In the genomic region with DNA sequence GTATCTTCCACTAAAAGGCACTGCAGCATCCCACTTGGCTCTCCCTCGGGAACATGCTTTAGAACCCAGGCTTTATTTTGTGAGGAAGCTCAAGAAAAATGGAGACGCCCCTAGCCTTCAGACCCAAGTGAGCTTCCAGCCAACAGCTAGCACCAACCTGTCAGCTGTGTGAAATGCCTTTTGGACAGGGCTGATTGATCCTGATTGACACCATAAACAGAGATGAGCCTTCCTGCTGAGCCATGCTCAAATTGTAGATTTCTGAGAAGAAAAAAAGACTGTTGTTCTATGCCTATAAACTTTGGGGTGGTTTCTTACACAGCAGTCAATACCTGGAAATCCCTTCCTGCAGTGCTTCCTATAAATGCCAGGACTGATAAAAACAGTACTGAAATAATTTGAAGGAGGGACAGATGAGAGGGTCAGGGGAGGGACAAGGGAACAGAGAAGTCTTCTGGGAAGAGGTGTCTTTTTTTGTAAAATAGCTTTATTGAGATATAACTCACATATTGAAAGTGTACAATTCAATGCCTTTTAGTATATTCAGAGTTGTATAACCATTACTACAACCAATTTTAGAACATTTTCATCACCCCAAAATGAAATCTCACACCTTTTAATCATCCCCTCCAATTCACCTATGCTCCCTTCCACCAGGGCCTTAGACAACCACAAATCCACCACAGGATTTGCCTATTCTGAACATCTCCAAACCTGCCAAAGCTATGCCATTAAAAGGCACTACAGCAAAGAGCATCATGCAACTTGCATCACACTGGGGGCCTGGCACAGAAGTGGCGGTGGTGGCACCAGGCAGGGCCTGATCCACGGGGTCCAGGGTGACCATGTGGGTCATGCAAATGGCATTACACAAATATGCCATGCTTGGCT, we compare ENCODE assay signal across 1 cellular context.
A peak's percentile ranks its signal among the peaks of the same experiment; 100 is the strongest.
TF ChIP-seq lines count a peak whose summit lies in the region.

No MANE protein-coding gene starts in this region.

TF ChIP-seq in GM12878, 131 proteins besides CTCF, POLR2A, EP300 and RAD21:
- TF ChIP-seq JUND (IDR thresholded peaks at IDR 0.05; ENCODE audit: low read depth, low read length) = no peak
- TF ChIP-seq GABPA (IDR thresholded peaks at IDR 0.05; ENCODE audit: low read depth) = no peak
- TF ChIP-seq RUNX3 (IDR thresholded peaks at IDR 0.05; ENCODE audit: low read length) = peak; percentile 79
- TF ChIP-seq CBFB (IDR thresholded peaks at IDR 0.05; ENCODE audit: low read depth) = no peak
- no peak for TF ChIP-seq EZH2 (IDR thresholded peaks at IDR 0.05; ENCODE audit: borderline replicate concordance, control insufficient read depth, low read depth, low read length)
- TF ChIP-seq PBX3 (IDR thresholded peaks at IDR 0.05; ENCODE audit: insufficient replicate concordance, low read depth, low read length) = peak; percentile 22
- TF ChIP-seq CBX3 (IDR thresholded peaks at IDR 0.05; ENCODE audit: borderline replicate concordance, low read depth) = no peak
- TF ChIP-seq MTA2 (IDR thresholded peaks at IDR 0.05; ENCODE audit: low read depth) = peak; percentile 67; the same call in 1 of the 2 replicates
- TF ChIP-seq SREBF1 (IDR thresholded peaks at IDR 0.05; ENCODE audit: low read length) = no peak
- TF ChIP-seq SMC3 (IDR thresholded peaks at IDR 0.05; ENCODE audit: borderline replicate concordance, low read length) = no peak
- TF ChIP-seq, protein P1, sequence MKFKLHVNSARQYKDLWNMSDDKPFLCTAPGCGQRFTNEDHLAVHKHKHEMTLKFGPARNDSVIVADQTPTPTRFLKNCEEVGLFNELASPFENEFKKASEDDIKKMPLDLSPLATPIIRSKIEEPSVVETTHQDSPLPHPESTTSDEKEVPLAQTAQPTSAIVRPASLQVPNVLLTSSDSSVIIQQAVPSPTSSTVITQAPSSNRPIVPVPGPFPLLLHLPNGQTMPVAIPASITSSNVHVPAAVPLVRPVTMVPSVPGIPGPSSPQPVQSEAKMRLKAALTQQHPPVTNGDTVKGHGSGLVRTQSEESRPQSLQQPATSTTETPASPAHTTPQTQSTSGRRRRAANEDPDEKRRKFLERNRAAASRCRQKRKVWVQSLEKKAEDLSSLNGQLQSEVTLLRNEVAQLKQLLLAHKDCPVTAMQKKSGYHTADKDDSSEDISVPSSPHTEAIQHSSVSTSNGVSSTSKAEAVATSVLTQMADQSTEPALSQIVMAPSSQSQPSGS (IDR thresholded peaks at IDR 0.05; ENCODE audit: low read length) = no peak
- TF ChIP-seq, protein P2, sequence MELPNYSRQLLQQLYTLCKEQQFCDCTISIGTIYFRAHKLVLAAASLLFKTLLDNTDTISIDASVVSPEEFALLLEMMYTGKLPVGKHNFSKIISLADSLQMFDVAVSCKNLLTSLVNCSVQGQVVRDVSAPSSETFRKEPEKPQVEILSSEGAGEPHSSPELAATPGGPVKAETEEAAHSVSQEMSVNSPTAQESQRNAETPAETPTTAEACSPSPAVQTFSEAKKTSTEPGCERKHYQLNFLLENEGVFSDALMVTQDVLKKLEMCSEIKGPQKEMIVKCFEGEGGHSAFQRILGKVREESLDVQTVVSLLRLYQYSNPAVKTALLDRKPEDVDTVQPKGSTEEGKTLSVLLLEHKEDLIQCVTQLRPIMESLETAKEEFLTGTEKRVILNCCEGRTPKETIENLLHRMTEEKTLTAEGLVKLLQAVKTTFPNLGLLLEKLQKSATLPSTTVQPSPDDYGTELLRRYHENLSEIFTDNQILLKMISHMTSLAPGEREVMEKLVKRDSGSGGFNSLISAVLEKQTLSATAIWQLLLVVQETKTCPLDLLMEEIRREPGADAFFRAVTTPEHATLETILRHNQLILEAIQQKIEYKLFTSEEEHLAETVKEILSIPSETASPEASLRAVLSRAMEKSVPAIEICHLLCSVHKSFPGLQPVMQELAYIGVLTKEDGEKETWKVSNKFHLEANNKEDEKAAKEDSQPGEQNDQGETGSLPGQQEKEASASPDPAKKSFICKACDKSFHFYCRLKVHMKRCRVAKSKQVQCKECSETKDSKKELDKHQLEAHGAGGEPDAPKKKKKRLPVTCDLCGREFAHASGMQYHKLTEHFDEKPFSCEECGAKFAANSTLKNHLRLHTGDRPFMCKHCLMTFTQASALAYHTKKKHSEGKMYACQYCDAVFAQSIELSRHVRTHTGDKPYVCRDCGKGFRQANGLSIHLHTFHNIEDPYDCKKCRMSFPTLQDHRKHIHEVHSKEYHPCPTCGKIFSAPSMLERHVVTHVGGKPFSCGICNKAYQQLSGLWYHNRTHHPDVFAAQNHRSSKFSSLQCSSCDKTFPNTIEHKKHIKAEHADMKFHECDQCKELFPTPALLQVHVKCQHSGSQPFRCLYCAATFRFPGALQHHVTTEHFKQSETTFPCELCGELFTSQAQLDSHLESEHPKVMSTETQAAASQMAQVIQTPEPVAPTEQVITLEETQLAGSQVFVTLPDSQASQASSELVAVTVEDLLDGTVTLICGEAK (IDR thresholded peaks at IDR 0.05; ENCODE audit: borderline replicate concordance) = peak; percentile 59; the same call in 1 of the 2 replicates
- TF ChIP-seq, protein P3, sequence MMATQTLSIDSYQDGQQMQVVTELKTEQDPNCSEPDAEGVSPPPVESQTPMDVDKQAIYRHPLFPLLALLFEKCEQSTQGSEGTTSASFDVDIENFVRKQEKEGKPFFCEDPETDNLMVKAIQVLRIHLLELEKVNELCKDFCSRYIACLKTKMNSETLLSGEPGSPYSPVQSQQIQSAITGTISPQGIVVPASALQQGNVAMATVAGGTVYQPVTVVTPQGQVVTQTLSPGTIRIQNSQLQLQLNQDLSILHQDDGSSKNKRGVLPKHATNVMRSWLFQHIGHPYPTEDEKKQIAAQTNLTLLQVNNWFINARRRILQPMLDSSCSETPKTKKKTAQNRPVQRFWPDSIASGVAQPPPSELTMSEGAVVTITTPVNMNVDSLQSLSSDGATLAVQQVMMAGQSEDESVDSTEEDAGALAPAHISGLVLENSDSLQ (IDR thresholded peaks at IDR 0.05) = peak; percentile 71
- TF ChIP-seq MLLT1 (IDR thresholded peaks at IDR 0.05) = peak; percentile 49; the same call in 1 of the 2 replicates
- no peak for TF ChIP-seq POLR2AphosphoS2 (IDR thresholded peaks at IDR 0.05; ENCODE audit: low read depth, low read length)
- TF ChIP-seq BACH1 (IDR thresholded peaks at IDR 0.05; ENCODE audit: borderline replicate concordance) = no peak
- TF ChIP-seq ZNF592 (IDR thresholded peaks at IDR 0.05) = no peak
- TF ChIP-seq MEF2B (IDR thresholded peaks at IDR 0.05; ENCODE audit: partially characterized antibody, poor library complexity, severe bottlenecking) = no peak
- TF ChIP-seq PML (IDR thresholded peaks at IDR 0.05; ENCODE audit: low read length) = no peak
- TF ChIP-seq ZNF217 (IDR thresholded peaks at IDR 0.05) = no peak
- peak; percentile 93; the same call in 2 of the 3 replicates for TF ChIP-seq POU2F2 (IDR thresholded peaks at IDR 0.05; ENCODE audit: borderline replicate concordance, low read depth, low read length)
- TF ChIP-seq NFXL1 (IDR thresholded peaks at IDR 0.05; ENCODE audit: borderline replicate concordance) = no peak
- TF ChIP-seq SP1 (IDR thresholded peaks at IDR 0.05; ENCODE audit: low read depth, low read length) = no peak
- TF ChIP-seq SUPT20H (IDR thresholded peaks at IDR 0.05; ENCODE audit: borderline replicate concordance, control insufficient read depth, low read depth, low read length) = no peak
- TF ChIP-seq HDGF (IDR thresholded peaks at IDR 0.05) = 0 out of 2 replicates have a peak, but pooled peaks have one; percentile 29
- peak; percentile 41; the same call in 1 of the 2 replicates for TF ChIP-seq NR2F1 (conservative IDR thresholded peaks at IDR 0.05)
